In genomic region chr5:157471709-157472108, GRCh38 we compare ENCODE assay signal across 9 cellular contexts. TPM values are rescaled to one million over a fixed set of nuclear protein-coding genes. Genes with fewer than 3 reads are reported as not detected.
DNase-seq lines count a peak whose midpoint lies in the region; ATAC-seq, FAIRE-seq and TF ChIP-seq lines count a peak whose summit lies in the region.
"Had no signal": no experiment of that assay in that cellular context is flagged by ENCODE, and none has a peak within 500 bp of the region (broad histone marks: within the 10 kb centered on the region; RNA-seq: fewer than 3 reads in every experiment).

No MANE protein-coding gene starts in this region.

- H3K36me3 ChIP-seq in K562 (ENCODE audit: control insufficient read depth, insufficient read depth, low read length) (no peaks in the 10 kb centered on the region), mesendoderm (ENCODE audit: control insufficient read depth, insufficient read depth, low read length) (peaks cover 5% of the 10 kb centered on the region)

- H3K9me3 Mint-ChIP-seq in activated naive CD4-positive, alpha-beta T cell treated with anti-CD3 and anti-CD28 coated beads, Interleukin-2, amount 10 ng/mL, durations not matched to agents 7 days and 5 days = no peaks in the 10 kb centered on the region
- H3K9me3 Mint-ChIP-seq: central memory CD8-positive, alpha-beta T cell had no signal

- no peak overlapping the region for H2BK15ac ChIP-seq in mesendoderm (replicated peaks; ENCODE audit: low read depth)

- H3K79me2 ChIP-seq in K562 (ENCODE audit: control insufficient read depth, insufficient read depth, low read length) = no peaks in the 10 kb centered on the region
- no peaks in the 10 kb centered on the region for H3K79me2 ChIP-seq in mesendoderm (ENCODE audit: control insufficient read depth, insufficient read depth, low read length)

- BruUV-seq in K562 (replicated peaks; lab: Mats Ljungman, UMichigan) = no TSS peak

- peak; percentile 29 to 62; a peak in 3 of 4 replicates for TF ChIP-seq RAD21 in K562 (CRISPR knock-in tag; conservative IDR thresholded peaks at IDR 0.05 in 1 of 2, IDR thresholded peaks at IDR 0.05 in 1 of 2)

- H2AK5ac ChIP-seq in mesendoderm (ENCODE audit: low read length) = no peak overlapping the region

- H4K8ac ChIP-seq in mesendoderm (ENCODE audit: low read depth, low read length) = no peak overlapping the region

- no peak overlapping the region for H3K23ac ChIP-seq in mesendoderm (ENCODE audit: low read length)

- no peak overlapping the region for H2AFZ ChIP-seq in K562 (ENCODE audit: low read depth, low read length)

- H3K9ac ChIP-seq in K562 (ENCODE audit: insufficient read depth in 1 of 2, low read depth in 2 of 2, low read length in 2 of 2) (no peak overlapping the region), mesendoderm (ENCODE audit: low read length) (no peak overlapping the region)

- TF ChIP-seq EP300 in K562 (IDR thresholded peaks at IDR 0.05; ENCODE audit: low read length) = no peak

- H3K4ac ChIP-seq in mesendoderm (ENCODE audit: low read depth, low read length) = no peak overlapping the region

- no peak overlapping the region for H3K27ac Mint-ChIP-seq in activated naive CD4-positive, alpha-beta T cell treated with anti-CD3 and anti-CD28 coated beads, Interleukin-2, amount 10 ng/mL, durations not matched to agents 7 days and 5 days

- no peaks in the 10 kb centered on the region for H3K4me1 ChIP-seq in K562 (replicated peaks in 1 of 2; ENCODE audit: control insufficient read depth in 2 of 2, insufficient read depth in 2 of 2, low read length in 2 of 2)
- no peaks in the 10 kb centered on the region for H3K4me1 ChIP-seq in mesendoderm (ENCODE audit: control insufficient read depth, low read depth, low read length)

- peak; percentile 83 for FAIRE-seq in K562 (lab: Jason Lieb, UNC)

- 100% methylated on average over 1 of the region's 1 CpG for WGBS in K562 (ENCODE audit: insufficient coverage, low coverage, missing lambda C conversion rate)
- WGBS in mesendoderm (ENCODE audit: extremely low coverage, insufficient coverage, low lambda C conversion rate) = no CpG with 5 or more reads among the region's 1 CpG

- no peak overlapping the region for H3K4me3 Mint-ChIP-seq in activated naive CD4-positive, alpha-beta T cell treated with anti-CD3 and anti-CD28 coated beads, Interleukin-2, amount 10 ng/mL, durations not matched to agents 7 days and 5 days
- H3K4me3 Mint-ChIP-seq: central memory CD8-positive, alpha-beta T cell had no signal

- H3K4me3 ChIP-seq in K562 (no peak overlapping the region), mesendoderm (ENCODE audit: low read length) (no peak overlapping the region)

- POLR2A ChIA-PET in K562 (lab: Yijun Ruan, JAX) = interaction anchor here (0.6 to 1.1 kb wide), 3 partner anchors 93 to 310 kb away, joined by 3 read pairs; partner anchors contain the start of gene THG1L

- CTCF ChIA-PET in activated naive CD4-positive, alpha-beta T cell treated with anti-CD3 and anti-CD28 coated beads, Interleukin-2, amount 10 ng/mL, durations not matched to agents 7 days and 5 days (lab: Charles Lee) = interaction anchor here (0.6 to 3.7 kb wide), 20 partner anchors 8 to 322 kb away, joined by 3 to 30 read pairs (median 4); partner anchors contain the start of gene NIPAL4
- CTCF ChIA-PET in K562 (lab: Yijun Ruan, JAX; ENCODE audit: low intra/inter-chr PET ratio) = no interaction called here

- intact Hi-C loops in K562 (cut with micrococcal nuclease) = loop anchor here (5.0 kb wide), 1 partner anchor 129 kb away; no protein-coding TSS in a partner anchor

- TF ChIP-seq CTCF in K562 (IDR thresholded peaks at IDR 0.05 in 2 of 3, conservative IDR thresholded peaks at IDR 0.05 in 1 of 3; ENCODE audit: insufficient read depth in 2 of 3, low read depth in 1 of 3, low read length in 3 of 3) = peak; percentile 58 to 70 (median 61)

- H4K5ac ChIP-seq in mesendoderm (ENCODE audit: low read length) = no peak overlapping the region

- no peak overlapping the region for H3K4me2 ChIP-seq in K562 (ENCODE audit: insufficient read depth, low read length)
- no peak overlapping the region for H3K4me2 ChIP-seq in mesendoderm (ENCODE audit: low read length)

- in situ Hi-C loops in K562 (cut with MboI) = loop anchor here (10.0 kb wide), 1 partner anchor 227 kb away; no protein-coding TSS in a partner anchor

- TF ChIP-seq POLR2A in K562 (conservative IDR thresholded peaks at IDR 0.05) = no peak

- peaks cover 30% of the 10 kb centered on the region for H3K36me3 Mint-ChIP-seq in activated naive CD4-positive, alpha-beta T cell treated with anti-CD3 and anti-CD28 coated beads, Interleukin-2, amount 10 ng/mL, durations not matched to agents 7 days and 5 days

- DNase-seq in activated naive CD4-positive, alpha-beta T cell treated with Interleukin-2 at 50 U/mL for 16 hours = peak; percentile 18
- DNase-seq in activated naive CD4-positive, alpha-beta T cell treated with anti-CD3 and anti-CD28 coated beads, Interleukin-2, amount 10 ng/mL, durations not matched to agents 7 days and 5 days = no peak
- peak; percentile 72 for DNase-seq in NAMALWA (ENCODE audit: low spot score)
- DNase-seq in K562 (ENCODE audit: extremely low read depth in 1 of 4, low spot score in 3 of 4) = peak; percentile 45 to 64 (median 56)
- peak; percentile 84 for DNase-seq in mesendoderm

- H3K27me3 Mint-ChIP-seq in activated naive CD4-positive, alpha-beta T cell treated with anti-CD3 and anti-CD28 coated beads, Interleukin-2, amount 10 ng/mL, durations not matched to agents 7 days and 5 days = no peaks in the 10 kb centered on the region
- H3K27me3 Mint-ChIP-seq: central memory CD8-positive, alpha-beta T cell had no signal

- no peaks in the 10 kb centered on the region for H3K79me1 ChIP-seq in mesendoderm (ENCODE audit: low read length)

- H4K20me1 ChIP-seq in K562 (replicated peaks; ENCODE audit: control insufficient read depth, insufficient read depth, low read length) = no peaks in the 10 kb centered on the region

- no peak overlapping the region for H2BK120ac ChIP-seq in mesendoderm (ENCODE audit: low read depth, low read length)

- no peaks in the 10 kb centered on the region for H3K9me1 ChIP-seq in K562 (ENCODE audit: control insufficient read depth, insufficient read depth, low read length)

- H3K4me1 Mint-ChIP-seq in activated naive CD4-positive, alpha-beta T cell treated with anti-CD3 and anti-CD28 coated beads, Interleukin-2, amount 10 ng/mL, durations not matched to agents 7 days and 5 days = peaks cover 2% of the 10 kb centered on the region
- H3K4me1 Mint-ChIP-seq: central memory CD8-positive, alpha-beta T cell had no signal

- no peak overlapping the region for H3K27ac ChIP-seq in K562 (ENCODE audit: extremely low read depth, low read depth, low read length)
- H3K27ac ChIP-seq in mesendoderm (ENCODE audit: low read depth, low read length) = no peak overlapping the region

- H3K56ac ChIP-seq in mesendoderm (ENCODE audit: low read length) = no peak overlapping the region

- H3K9me3 ChIP-seq in K562 (replicated peaks; ENCODE audit: control insufficient read depth, insufficient read depth, low read depth, low read length) = no peaks in the 10 kb centered on the region

- ATAC-seq in K562 (peak; percentile 86), HG03097 (IDR thresholded peaks at IDR 0.05; ENCODE audit: low FRiP score, unreplicated experiment) (no peak), HG03432 (IDR thresholded peaks at IDR 0.05; ENCODE audit: unreplicated experiment) (no peak), GM19463 (IDR thresholded peaks at IDR 0.05; ENCODE audit: unreplicated experiment) (no peak)

- 0 out of 5 replicates have a peak, but pooled peaks cover 0 to 6% of the 10 kb centered on the region in 2 experiments for H3K27me3 ChIP-seq in K562 (ENCODE audit: control insufficient read depth in 2 of 2, insufficient read depth in 2 of 2, low read length in 2 of 2)
- H3K27me3 ChIP-seq in mesendoderm (ENCODE audit: insufficient read depth, low read length, poor library complexity) = no peaks in the 10 kb centered on the region

- no peak overlapping the region for H2BK5ac ChIP-seq in mesendoderm (ENCODE audit: low read length)

- H3K18ac ChIP-seq in mesendoderm (ENCODE audit: low read length) = no peak overlapping the region

TF ChIP-seq in K562, 482 proteins besides CTCF, POLR2A, EP300 and RAD21 (continues in another document):
- TF ChIP-seq CTCFL (IDR thresholded peaks at IDR 0.05; ENCODE audit: borderline replicate concordance, insufficient read depth, low read depth, low read length, poor library complexity, severe bottlenecking) = peak; percentile 52

RNA-seq across cellular contexts. Expression of gene NIPAL4, which starts 11.7 kb away (rescaled TPM):
- not detected in 2 replicates for total RNA-seq in K562 (2011; cell fraction: chromatin; rRNA removed; ENCODE audit: low replicate concordance)
- not detected in 2 replicates for total RNA-seq in K562 (2011; cell fraction: nucleolus; rRNA removed)
- total RNA-seq in K562 (2011; cell fraction: nucleoplasm; rRNA removed) = not detected in 2 replicates
- total RNA-seq in K562 (2014; rRNA removed) (not detected in 2 replicates), K562 (2014; rRNA removed; fragmentation: Illumina TruSeq; extraction: Trizol) (not detected in 2 replicates), K562 (2015; rRNA removed; fragmentation: Illumina TruSeq; extraction: Trizol) (not detected in 2 replicates), K562 (2021) (not detected in 2 replicates)
- polyA plus RNA-seq in K562 (2011; rRNA removed) (not detected in 2 replicates), K562 (2014; fragmentation: Illumina TruSeq; extraction: Trizol) (not detected in 2 replicates), K562 (2014; fragmentation: Nextera tagmentation; extraction: Ambion mirVana) (not detected), K562 (2014; rRNA removed) (not detected in 2 replicates)
- not detected in 2 replicates for polyA plus RNA-seq in K562 (2011; cell fraction: cytosol; rRNA removed)
- not detected in 2 replicates for polyA plus RNA-seq in K562 (2011; cell fraction: nucleus; rRNA removed)
- not detected in 2 replicates for polyA plus RNA-seq in K562 (2012)
- not detected in 2 replicates for polyA minus RNA-seq in K562 (2011; rRNA and poly(A)+ RNA removed)
- polyA minus RNA-seq in K562 (2011; cell fraction: cytosol; rRNA and poly(A)+ RNA removed) = not detected in 2 replicates
- polyA minus RNA-seq in K562 (2011; cell fraction: nucleus; rRNA and poly(A)+ RNA removed) = not detected in 2 replicates
- 0.77 TPM for polyA plus RNA-seq in mesendoderm (2013, experiment 1 of 2)
- 0.84 TPM for polyA plus RNA-seq in mesendoderm (2013, experiment 2 of 2)
